In the genomic region with DNA sequence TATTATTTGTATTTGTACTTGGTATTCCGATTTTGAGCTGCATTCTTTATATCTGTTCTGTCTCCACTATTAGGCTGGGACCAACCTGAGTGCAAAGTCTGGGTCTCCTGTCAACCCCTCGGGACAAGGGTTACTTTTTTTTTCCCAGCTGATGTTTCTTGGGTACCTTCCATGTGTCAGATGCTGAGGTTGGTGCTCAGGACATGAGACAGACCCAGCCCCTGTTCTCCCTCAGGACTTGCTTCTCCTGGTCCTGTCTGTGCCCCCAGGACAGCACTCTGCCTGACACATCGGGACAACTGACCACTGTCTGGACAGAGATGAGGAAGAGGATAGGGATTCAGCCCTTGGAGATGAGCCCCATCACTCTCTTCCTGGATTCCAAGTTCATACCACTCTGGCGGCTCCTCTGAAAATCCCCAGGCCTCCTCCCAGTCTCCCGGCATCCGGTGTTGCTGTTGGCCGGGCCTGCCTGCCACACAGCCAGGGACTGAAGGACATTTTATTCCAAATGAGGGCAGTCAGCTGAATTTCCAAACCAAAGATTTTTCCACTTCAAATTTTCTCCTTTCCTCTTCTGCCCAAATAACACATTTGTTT, we compare ENCODE assay signal across 13 cellular contexts. TPM values are rescaled to one million over a fixed set of nuclear protein-coding genes. Genes with fewer than 3 reads are reported as not detected.
A peak's percentile ranks its signal among the peaks of the same experiment; 100 is the strongest.
DNase-seq lines count a peak whose midpoint lies in the region; ATAC-seq, FAIRE-seq and TF ChIP-seq lines count a peak whose summit lies in the region.
"Had no signal": no experiment of that assay in that cellular context is flagged by ENCODE, and none has a peak within 500 bp of the region (broad histone marks: within the 10 kb centered on the region; RNA-seq: fewer than 3 reads in every experiment).

No MANE protein-coding gene starts in this region.

- no peak overlapping the region for H3K27ac ChIP-seq in endothelial cell of umbilical vein (ENCODE audit: insufficient read depth, low read depth, low read length)
- H3K27ac ChIP-seq in layer of hippocampus (ENCODE audit: low read depth, low read length), result peak overlapping the region; percentile 33
- H3K27ac ChIP-seq in gastrocnemius medialis, result peak overlapping the region; percentile 53 to 69 (median 60)
- peak overlapping the region in 1 of 3 donors; percentile 10 for H3K27ac ChIP-seq in right lobe of liver

- no peaks in the 10 kb centered on the region for H4K20me1 ChIP-seq in endothelial cell of umbilical vein (replicated peaks; ENCODE audit: control insufficient read depth, extremely low read depth, insufficient read depth, low read length)

- DNase-seq in EH (ENCODE audit: low read depth) (peak; percentile 82), endothelial cell of umbilical vein (ENCODE audit: low read depth, low spot score) (no peak), gastrocnemius medialis (peak in 1 of 2 donors; percentile 57), NCI-H1694 (lab: John Stamatoyannopoulos, UW) (no peak), right lobe of liver (no peak), putamen (ENCODE audit: low spot score) (no peak)
- no peak for DNase-seq in activated T-helper 1 cell treated with anti-CD3 and anti-CD28 coated beads, Interleukin-12 subunit alpha, Interleukin-12 subunit beta, Interleukin-2, Interleukin-4 antibody, amounts not matched to agents 30 ng/mL and 10 ng/mL and 1 ng/mL, durations not matched to agents 14 hours and 24 hours and 36 hours (ENCODE audit: low spot score)
- DNase-seq: ACHN; Calu3; naive thymus-derived CD4-positive, alpha-beta T cell; SW 1271 had no signal

- no peaks in the 10 kb centered on the region for H3K36me3 ChIP-seq in endothelial cell of umbilical vein (ENCODE audit: control insufficient read depth in 2 of 2, extremely low read depth in 1 of 2, insufficient read depth in 2 of 2, low read length in 2 of 2)
- no peaks in the 10 kb centered on the region for H3K36me3 ChIP-seq in gastrocnemius medialis
- H3K36me3 ChIP-seq in right lobe of liver, result no peaks in the 10 kb centered on the region

- peak in 1 of 2 donors; percentile 49 for ATAC-seq in gastrocnemius medialis
- ATAC-seq in right lobe of liver, result no peak
- ATAC-seq: activated CD4-positive, CD25-positive, alpha-beta regulatory T cell treated with anti-CD3 and anti-CD28 coated beads, Interleukin-2, amount 50 U/mL, for 24 hours; naive thymus-derived CD4-positive, alpha-beta T cell had no signal

- no peaks in the 10 kb centered on the region for H3K79me2 ChIP-seq in endothelial cell of umbilical vein (ENCODE audit: control insufficient read depth, insufficient read depth, low read length)

- TF ChIP-seq POLR2A in endothelial cell of umbilical vein (IDR thresholded peaks at IDR 0.05; ENCODE audit: low read depth, low read length) (no peak), gastrocnemius medialis (IDR thresholded peaks at IDR 0.05) (no peak), right lobe of liver (IDR thresholded peaks at IDR 0.05) (no peak)

- H3K9me3 ChIP-seq in endothelial cell of umbilical vein (replicated peaks; ENCODE audit: control insufficient read depth, insufficient read depth, low read length), result no peaks in the 10 kb centered on the region
- no peaks in the 10 kb centered on the region for H3K9me3 ChIP-seq in gastrocnemius medialis
- H3K9me3 ChIP-seq in right lobe of liver, result no peaks in the 10 kb centered on the region

- H3K9me1 ChIP-seq in endothelial cell of umbilical vein (replicated peaks; ENCODE audit: control insufficient read depth, extremely low read depth, insufficient read depth, low read length), result no peaks in the 10 kb centered on the region

- H3K4me1 ChIP-seq in endothelial cell of umbilical vein (ENCODE audit: control insufficient read depth, extremely low read depth, insufficient read depth, low read length), result peaks cover 6% of the 10 kb centered on the region
- peaks cover 0 to 4% of the 10 kb centered on the region in 2 donors for H3K4me1 ChIP-seq in gastrocnemius medialis
- H3K4me1 ChIP-seq in right lobe of liver, result no peaks in the 10 kb centered on the region

- POLR2A ChIA-PET in endothelial cell of umbilical vein (lab: Charles Lee), result no interaction called here

- H3K27me3 ChIP-seq in endothelial cell of umbilical vein (ENCODE audit: control insufficient read depth in 2 of 2, insufficient read depth in 2 of 2, low read length in 2 of 2) (peaks cover 2 to 10% of the 10 kb centered on the region in 2 experiments), layer of hippocampus (ENCODE audit: control insufficient read depth, insufficient read depth, low read length) (no peaks in the 10 kb centered on the region), gastrocnemius medialis (peaks cover 0 to 5% (median 4%) of the 10 kb centered on the region in 3 donors), right lobe of liver (no peaks in the 10 kb centered on the region)

- peaks cover 33% of the 10 kb centered on the region for H3K27me3 Mint-ChIP-seq in activated T-helper 1 cell treated with anti-CD3 and anti-CD28 coated beads, Interleukin-12 subunit alpha, Interleukin-12 subunit beta, Interleukin-2, Interleukin-4 antibody, amounts not matched to agents 30 ng/mL and 10 ng/mL and 1 ng/mL, durations not matched to agents 14 hours and 24 hours and 36 hours (ENCODE audit: insufficient read depth)

- 68% methylated on average over 6 of the region's 7 CpGs for WGBS in right lobe of liver (ENCODE audit: insufficient coverage, low coverage, low lambda C conversion rate, missing lambda C conversion rate)

- no peak overlapping the region for H3K4me3 Mint-ChIP-seq in activated T-helper 1 cell treated with anti-CD3 and anti-CD28 coated beads, Interleukin-12 subunit alpha, Interleukin-12 subunit beta, Interleukin-2, Interleukin-4 antibody, amounts not matched to agents 30 ng/mL and 10 ng/mL and 1 ng/mL, durations not matched to agents 14 hours and 24 hours and 36 hours
- H3K4me3 Mint-ChIP-seq: naive thymus-derived CD4-positive, alpha-beta T cell had no signal

- H3K4me3 ChIP-seq in endothelial cell of umbilical vein (replicated peaks in 1 of 3; ENCODE audit: insufficient read depth in 1 of 3, low read depth in 1 of 3, low read length in 3 of 3) (no peak overlapping the region), gastrocnemius medialis (no peak overlapping the region), right lobe of liver (no peak overlapping the region)

- H3K4me1 Mint-ChIP-seq in activated T-helper 1 cell treated with anti-CD3 and anti-CD28 coated beads, Interleukin-12 subunit alpha, Interleukin-12 subunit beta, Interleukin-2, Interleukin-4 antibody, amounts not matched to agents 30 ng/mL and 10 ng/mL and 1 ng/mL, durations not matched to agents 14 hours and 24 hours and 36 hours (ENCODE audit: low read depth), result no peaks in the 10 kb centered on the region

- BruUV-seq in endothelial cell of umbilical vein (replicated peaks; lab: Mats Ljungman, UMichigan), result no TSS peak

- no peaks in the 10 kb centered on the region for H3K9me3 Mint-ChIP-seq in activated T-helper 1 cell treated with anti-CD3 and anti-CD28 coated beads, Interleukin-12 subunit alpha, Interleukin-12 subunit beta, Interleukin-2, Interleukin-4 antibody, amounts not matched to agents 30 ng/mL and 10 ng/mL and 1 ng/mL, durations not matched to agents 14 hours and 24 hours and 36 hours

- H2AFZ ChIP-seq in endothelial cell of umbilical vein (ENCODE audit: low read depth, low read length), result no peak overlapping the region

- no peak overlapping the region for H3K9ac ChIP-seq in endothelial cell of umbilical vein (replicated peaks; ENCODE audit: extremely low read depth, insufficient read depth, low read length)

- no peak overlapping the region for H3K4me2 ChIP-seq in endothelial cell of umbilical vein (ENCODE audit: insufficient read depth, low read length)

- H3K27ac Mint-ChIP-seq in activated T-helper 1 cell treated with anti-CD3 and anti-CD28 coated beads, Interleukin-12 subunit alpha, Interleukin-12 subunit beta, Interleukin-2, Interleukin-4 antibody, amounts not matched to agents 30 ng/mL and 10 ng/mL and 1 ng/mL, durations not matched to agents 14 hours and 24 hours and 36 hours, result no peak overlapping the region
- H3K27ac Mint-ChIP-seq: naive thymus-derived CD4-positive, alpha-beta T cell had no signal

- dilution Hi-C loops in endothelial cell of umbilical vein (cut with MboI; ENCODE audit: extremely low pct_ligation_motif_present, low sequenced_read_pairs), result no loop called here

- FAIRE-seq in endothelial cell of umbilical vein (lab: Jason Lieb, UNC), result no peak

- intact Hi-C loops in endothelial cell of umbilical vein (cut with micrococcal nuclease), result no loop called here
- intact Hi-C loops in gastrocnemius medialis (cut with DNase I; ENCODE audit: low total_unique reads), result loop anchor here (5.0 kb wide), 1 partner anchor 36 kb away; no protein-coding TSS in a partner anchor
- intact Hi-C loops in activated T-helper 1 cell treated with anti-CD3 and anti-CD28 coated beads, Interleukin-12 subunit alpha, Interleukin-12 subunit beta, Interleukin-2, Interleukin-4 antibody, amounts not matched to agents 30 ng/mL and 10 ng/mL and 1 ng/mL, durations not matched to agents 14 hours and 24 hours and 36 hours (cut with micrococcal nuclease), result no loop called here
- intact Hi-C loops in right lobe of liver (cut with DNase I), result no loop called here

- TF ChIP-seq CTCF in endothelial cell of umbilical vein (IDR thresholded peaks at IDR 0.05; ENCODE audit: extremely low read depth in 1 of 2, insufficient read depth in 1 of 2, low read depth in 1 of 2, low read length in 2 of 2) (no peak), gastrocnemius medialis (IDR thresholded peaks at IDR 0.05 in 4 of 5, conservative IDR thresholded peaks at IDR 0.05 in 1 of 5) (no peak), right lobe of liver (IDR thresholded peaks at IDR 0.05) (no peak)

- in situ Hi-C loops in gastrocnemius medialis (cut with MboI; ENCODE audit: low sequenced_read_pairs in 4 of 4), result no loop called here

- CTCF ChIA-PET in endothelial cell of umbilical vein (lab: Charles Lee), result no interaction called here

- H3K36me3 Mint-ChIP-seq in activated T-helper 1 cell treated with anti-CD3 and anti-CD28 coated beads, Interleukin-12 subunit alpha, Interleukin-12 subunit beta, Interleukin-2, Interleukin-4 antibody, amounts not matched to agents 30 ng/mL and 10 ng/mL and 1 ng/mL, durations not matched to agents 14 hours and 24 hours and 36 hours (ENCODE audit: low read depth), result no peaks in the 10 kb centered on the region

RNA-seq across cellular contexts. Expression of gene FMOD, which starts 55.6 kb away (rescaled TPM):
- total RNA-seq in endothelial cell of umbilical vein (0.11 TPM in 1 of 2 replicates, not detected in the other), gastrocnemius medialis (10 to 100 TPM in 1 of 4 donors, 1 to 10 TPM in 3; 6.3 to 15.8 (median 7.8) TPM), right lobe of liver (1 to 10 TPM; 2.7 to 9.0 (median 3.8) TPM)
- 0.10 and 0.12 TPM in 2 replicates for polyA plus RNA-seq in endothelial cell of umbilical vein
- polyA plus RNA-seq in endothelial cell of umbilical vein (2011; cell fraction: cytosol; rRNA removed), result 0.09 and 0.14 TPM in 2 replicates
- 0.06 TPM in 1 of 2 replicates, not detected in the other for polyA plus RNA-seq in endothelial cell of umbilical vein (2011; cell fraction: nucleus; rRNA removed)
- 0.41 and 0.94 TPM in 2 replicates for polyA plus RNA-seq in endothelial cell of umbilical vein (2012)
- 0.23 TPM in 1 of 2 replicates, not detected in the other for polyA minus RNA-seq in endothelial cell of umbilical vein
- not detected for polyA minus RNA-seq in endothelial cell of umbilical vein (2011; cell fraction: cytosol; rRNA and poly(A)+ RNA removed)
- not detected in 2 replicates for polyA minus RNA-seq in endothelial cell of umbilical vein (2011; cell fraction: nucleus; rRNA and poly(A)+ RNA removed)
- 3.4 and 4.1 TPM in 2 replicates for total RNA-seq in activated T-helper 1 cell treated with anti-CD3 and anti-CD28 coated beads, Interleukin-12 subunit alpha, Interleukin-12 subunit beta, Interleukin-2, Interleukin-4 antibody, amounts not matched to agents 30 ng/mL and 10 ng/mL and 1 ng/mL, durations not matched to agents 14 hours and 24 hours and 36 hours
- total RNA-seq: Calu3; naive thymus-derived CD4-positive, alpha-beta T cell had no signal
- polyA plus RNA-seq: naive thymus-derived CD4-positive, alpha-beta T cell had no signal
